Comparison of ENCODE assay signal across 1 cellular context in genomic region chr17:81711814-81712467, GRCh38.
TF ChIP-seq lines count a peak whose summit lies in the region.

Gene SLC25A10 (plus strand): TSS chr17:81712284. CDS start chr17:81712427, 143 bp downstream.

TF ChIP-seq in HepG2, 621 proteins besides CTCF, POLR2A, EP300 and RAD21 (continued from another document and continues in another):
- TF ChIP-seq ZNF850 (CRISPR knock-in tag; conservative IDR thresholded peaks at IDR 0.05) (peak; percentile 94), MTERF4 (CRISPR knock-in tag; IDR thresholded peaks at IDR 0.05) (peak; percentile 34; the same call in 1 of the 2 replicates), MEF2D (CRISPR knock-in tag; IDR thresholded peaks at IDR 0.05) (peak; percentile 92), PAXIP1 (CRISPR knock-in tag; conservative IDR thresholded peaks at IDR 0.05) (peak; percentile 91), ZNF619 (CRISPR knock-in tag; IDR thresholded peaks at IDR 0.05) (peak; percentile 88; the same call in 1 of the 2 replicates), SMARCC2 (IDR thresholded peaks at IDR 0.05) (no peak), YEATS4 (CRISPR knock-in tag; IDR thresholded peaks at IDR 0.05; ENCODE audit: borderline replicate concordance) (peak; percentile 99), SRY (CRISPR knock-in tag; IDR thresholded peaks at IDR 0.05) (peak; percentile 99), HNRNPUL1 (IDR thresholded peaks at IDR 0.05; ENCODE audit: low read depth, low read length) (no peak), IRF1 (CRISPR knock-in tag; IDR thresholded peaks at IDR 0.05; ENCODE audit: low read depth) (0 out of 2 replicates have a peak, but pooled peaks have one; percentile 88), ARNTL (CRISPR knock-in tag; IDR thresholded peaks at IDR 0.05) (peak; percentile 100), RFX1 (IDR thresholded peaks at IDR 0.05) (no peak), ZNF143 (CRISPR knock-in tag; IDR thresholded peaks at IDR 0.05) (peak; percentile 76), PRDM4 (CRISPR knock-in tag; IDR thresholded peaks at IDR 0.05; ENCODE audit: borderline replicate concordance) (peak; percentile 96), HES4 (CRISPR knock-in tag; IDR thresholded peaks at IDR 0.05; ENCODE audit: borderline replicate concordance) (peak; percentile 99), RARA (CRISPR knock-in tag; IDR thresholded peaks at IDR 0.05) (peak; percentile 93), ZFP62 (CRISPR knock-in tag; IDR thresholded peaks at IDR 0.05) (no peak), PHF20 (CRISPR knock-in tag; IDR thresholded peaks at IDR 0.05) (peak; percentile 81), ARID3A (IDR thresholded peaks at IDR 0.05; ENCODE audit: low read depth, low read length) (no peak), ZNF709 (CRISPR knock-in tag; IDR thresholded peaks at IDR 0.05) (peak; percentile 92), ZNF44 (CRISPR knock-in tag; IDR thresholded peaks at IDR 0.05) (peak; percentile 76), CCAR2 (optimal IDR thresholded peaks at IDR 0.05; ENCODE audit: low read depth, low read length) (no peak), AKNA (CRISPR knock-in tag; IDR thresholded peaks at IDR 0.05; ENCODE audit: borderline replicate concordance) (peak; percentile 96), HIVEP1 (CRISPR knock-in tag; IDR thresholded peaks at IDR 0.05) (peak; percentile 92), GATAD1 (CRISPR knock-in tag; IDR thresholded peaks at IDR 0.05) (peak; percentile 82), ZNF790 (CRISPR knock-in tag; IDR thresholded peaks at IDR 0.05; ENCODE audit: borderline replicate concordance) (peak; percentile 26; the same call in 1 of the 2 replicates), NFYC (CRISPR knock-in tag; IDR thresholded peaks at IDR 0.05) (peak; percentile 70), ZFY (CRISPR knock-in tag; IDR thresholded peaks at IDR 0.05) (peak; percentile 90), SYNCRIP (IDR thresholded peaks at IDR 0.05; ENCODE audit: insufficient read depth, low read depth, low read length) (no peak), ZNF335 (CRISPR knock-in tag; IDR thresholded peaks at IDR 0.05) (peak; percentile 93), ARID4A (CRISPR knock-in tag; IDR thresholded peaks at IDR 0.05; ENCODE audit: borderline replicate concordance) (peak; percentile 93), FOXJ3 (CRISPR knock-in tag; IDR thresholded peaks at IDR 0.05; ENCODE audit: borderline replicate concordance) (peak; percentile 54), ZNF317 (CRISPR knock-in tag; IDR thresholded peaks at IDR 0.05) (peak; percentile 83), ZNF776 (CRISPR knock-in tag; IDR thresholded peaks at IDR 0.05) (peak; percentile 99), BORCS8-MEF2B (CRISPR knock-in tag; IDR thresholded peaks at IDR 0.05) (peak; percentile 99), SATB2 (CRISPR knock-in tag; IDR thresholded peaks at IDR 0.05) (peak; percentile 99), ZNF749 (CRISPR knock-in tag; IDR thresholded peaks at IDR 0.05; ENCODE audit: borderline replicate concordance) (peak; percentile 99), NFKB2 (CRISPR knock-in tag; IDR thresholded peaks at IDR 0.05; ENCODE audit: borderline replicate concordance) (peak; percentile 100), IRF9 (CRISPR knock-in tag; IDR thresholded peaks at IDR 0.05; ENCODE audit: borderline replicate concordance) (peak; percentile 98), ZNF225 (CRISPR knock-in tag; IDR thresholded peaks at IDR 0.05) (peak; percentile 99), ZNF775 (CRISPR knock-in tag; IDR thresholded peaks at IDR 0.05; ENCODE audit: borderline replicate concordance) (peak; percentile 70; the same call in 1 of the 2 replicates), ZNF382 (CRISPR knock-in tag; IDR thresholded peaks at IDR 0.05; ENCODE audit: borderline replicate concordance) (no peak), MIER2 (CRISPR knock-in tag; IDR thresholded peaks at IDR 0.05) (peak; percentile 83), TBX3 (IDR thresholded peaks at IDR 0.05; ENCODE audit: borderline replicate concordance) (peak; percentile 35; the same call in 1 of the 2 replicates), GATA4 (IDR thresholded peaks at IDR 0.05; ENCODE audit: borderline replicate concordance, low read depth) (peak; percentile 27; the same call in 1 of the 2 replicates)
